ENCODE assay signal across 18 cellular contexts in the genomic region with DNA sequence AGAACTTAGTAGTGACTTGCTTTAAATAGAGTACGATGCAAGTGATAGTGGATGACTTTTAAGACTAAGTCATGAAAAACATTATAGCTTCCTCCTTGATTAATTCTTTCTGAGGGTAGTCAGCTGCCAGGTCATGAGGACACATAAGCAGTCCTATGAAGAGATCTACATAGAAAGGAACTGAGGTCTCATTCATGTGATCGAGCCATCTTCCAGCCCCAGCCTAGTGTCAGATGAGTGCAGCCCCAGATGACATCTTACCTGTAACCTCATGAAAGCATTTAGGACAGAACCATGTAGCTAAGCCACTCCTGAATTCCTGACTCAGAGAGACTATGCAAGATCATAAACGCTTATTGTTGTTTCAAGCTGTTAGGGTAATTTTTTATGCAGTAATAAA.
"Had no signal": no experiment of that assay in that cellular context is flagged by ENCODE, and none has a peak within 500 bp of the region (broad histone marks: within the 10 kb centered on the region; RNA-seq: fewer than 3 reads in every experiment).

No MANE protein-coding gene starts in this region.

- DNase-seq: effector memory CD4-positive, alpha-beta T cell; esophagus squamous epithelium; heart left ventricle; hippocampal formation; kidney glomerular epithelial cell; mucosa of descending colon; naive thymus-derived CD8-positive, alpha-beta T cell; psoas muscle; retina; sigmoid colon; stimulated activated naive CD4-positive, alpha-beta T cell; stomach; substantia nigra; transverse colon had no signal

- ATAC-seq: heart left ventricle; left lobe of liver; mucosa of descending colon; naive thymus-derived CD8-positive, alpha-beta T cell; psoas muscle had no signal

- H3K4me3 ChIP-seq: esophagus squamous epithelium, heart left ventricle, mucosa of descending colon, psoas muscle, sigmoid colon, skin epidermis, stomach, thoracic aorta, transverse colon had no signal

- H3K4me1 ChIP-seq: esophagus squamous epithelium, heart left ventricle, psoas muscle, sigmoid colon, stomach, transverse colon had no signal

- H3K9me3 ChIP-seq: esophagus squamous epithelium, mucosa of descending colon, neutrophil, psoas muscle, transverse colon had no signal

- H3K27ac ChIP-seq: esophagus squamous epithelium, heart left ventricle, neutrophil, psoas muscle, sigmoid colon, skin epidermis, stomach, thoracic aorta, transverse colon had no signal

- H3K27me3 ChIP-seq: esophagus squamous epithelium, heart left ventricle, neutrophil, sigmoid colon, stomach, transverse colon had no signal

- H3K36me3 ChIP-seq: esophagus squamous epithelium, heart left ventricle, neutrophil, sigmoid colon, stomach, thoracic aorta, transverse colon had no signal
